ENCODE assay signal across 1 cellular context in genomic region chr1:85707990-85708825, GRCh38.
TF ChIP-seq lines count a peak whose summit lies in the region.

Gene ZNHIT6, minus strand, starts transcription at chr1:85708433. Its CDS starts 149 bp downstream, at chr1:85708284.

TF ChIP-seq in HEK293, 187 proteins besides CTCF, POLR2A, EP300 and RAD21 (continued from another document):
- TF ChIP-seq KLF17 (tag by site-specific recombination; IDR thresholded peaks at IDR 0.05) (peak; percentile 33), ZNF629 (tag by site-specific recombination; IDR thresholded peaks at IDR 0.05) (peak; percentile 52), KLF10 (tag by site-specific recombination; IDR thresholded peaks at IDR 0.05) (no peak), ZNF248 (tag by site-specific recombination; IDR thresholded peaks at IDR 0.05) (no peak), BCL6B (tag by site-specific recombination; IDR thresholded peaks at IDR 0.05) (no peak), IKZF3 (tag by site-specific recombination; IDR thresholded peaks at IDR 0.05) (0 out of 2 replicates have a peak, but pooled peaks have one; percentile 8), ZNF280C (tag by site-specific recombination; IDR thresholded peaks at IDR 0.05) (no peak), ZSCAN18 (tag by site-specific recombination; IDR thresholded peaks at IDR 0.05) (no peak), ZNF768 (tag by site-specific recombination; IDR thresholded peaks at IDR 0.05) (no peak), PRDM6 (tag by site-specific recombination; IDR thresholded peaks at IDR 0.05) (no peak)
